In the genomic region with DNA sequence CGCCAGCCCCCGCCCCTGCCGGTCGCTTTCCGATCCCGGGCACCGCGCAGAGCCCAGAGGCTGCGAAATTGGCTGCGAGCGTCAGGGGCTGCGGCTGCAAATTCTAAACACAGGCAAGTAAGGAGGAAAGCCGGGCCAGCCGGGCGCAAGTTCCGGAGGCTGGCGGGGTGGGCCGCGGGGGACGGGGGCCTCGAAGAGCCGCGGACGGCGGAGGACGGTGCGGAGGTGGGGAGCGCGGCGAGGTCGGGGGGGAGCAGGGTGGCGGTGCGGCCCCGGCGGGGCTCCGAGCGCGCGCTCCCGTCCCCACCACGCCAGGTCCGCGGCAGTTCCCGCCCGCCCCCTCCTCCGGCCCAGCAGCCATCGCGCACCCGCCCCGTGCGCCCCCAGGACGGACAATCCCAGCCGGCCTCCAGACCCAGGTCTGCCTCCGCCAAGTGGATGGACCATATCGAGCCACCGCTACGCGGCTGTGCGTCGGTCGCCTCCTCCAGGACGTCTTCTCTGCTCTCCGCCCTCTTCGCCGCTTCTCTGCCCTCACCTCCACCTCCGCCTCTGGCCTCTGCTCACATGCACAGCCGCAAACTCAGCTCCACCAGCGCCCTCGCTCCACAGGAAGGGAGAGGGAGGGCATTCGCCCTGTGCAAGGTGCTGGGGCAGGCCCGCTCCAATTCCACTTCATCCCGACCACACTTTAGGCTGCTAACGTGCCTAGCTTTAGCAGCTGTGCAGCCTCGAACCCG, we compare ENCODE assay signal across 8 cellular contexts. TPM values are rescaled to one million over a fixed set of nuclear protein-coding genes. Genes with fewer than 3 reads are reported as not detected.
DNase-seq lines count a peak whose midpoint lies in the region; ATAC-seq, FAIRE-seq and TF ChIP-seq lines count a peak whose summit lies in the region.

No MANE protein-coding gene starts in this region.

- no peak overlapping the region for H3K9ac ChIP-seq in astrocyte (ENCODE audit: low read length)

- H3K27ac ChIP-seq in heart left ventricle (no peak overlapping the region), right atrium auricular region (no peak overlapping the region), astrocyte (ENCODE audit: low read depth, low read length) (no peak overlapping the region), upper lobe of left lung (no peak overlapping the region), gastrocnemius medialis (no peak overlapping the region)

- intact Hi-C loops in heart left ventricle (cut with DNase I) (loop anchor here in 4 of 10 donors (10.0 kb wide), 2 partner anchors 95 to 105 kb away; no protein-coding TSS in a partner anchor), gastrocnemius medialis (cut with DNase I; ENCODE audit: low total_unique reads) (loop anchor here (10.0 kb wide), 1 partner anchor 105 kb away; no protein-coding TSS in a partner anchor)

- H3K4me3 Mint-ChIP-seq in astrocyte (ENCODE audit: unreplicated experiment), result peak overlapping the region; percentile 90

- H3K4me3 ChIP-seq in heart left ventricle (peak overlapping the region; percentile 2 to 43 (median 28)), right atrium auricular region (peak overlapping the region in 1 of 2 donors; percentile 43), astrocyte (ENCODE audit: insufficient read depth, low read depth, low read length) (peak overlapping the region; percentile 25), kidney epithelial cell (ENCODE audit: low read depth, low read length) (peak overlapping the region; percentile 36), upper lobe of left lung (peak overlapping the region in 3 of 4 donors; percentile 39 to 43 (median 43)), gastrocnemius medialis (no peak overlapping the region)

- DNase-seq in heart left ventricle (no peak), right atrium auricular region (ENCODE audit: low spot score) (no peak), astrocyte (ENCODE audit: low read depth) (peak; percentile 14), kidney epithelial cell (ENCODE audit: low read depth) (no peak), upper lobe of left lung (peak in 1 of 2 donors; percentile 49), gastrocnemius medialis (no peak), AG08395 (ENCODE audit: low spot score) (no peak)

- peaks cover 0 to 20% (median 5%) of the 10 kb centered on the region in 12 donors for H3K4me1 ChIP-seq in heart left ventricle
- peaks cover 0 to 17% of the 10 kb centered on the region in 2 donors for H3K4me1 ChIP-seq in right atrium auricular region
- H3K4me1 ChIP-seq in astrocyte (ENCODE audit: insufficient read depth, low read length), result peaks cover 8% of the 10 kb centered on the region
- H3K4me1 ChIP-seq in upper lobe of left lung, result peaks cover 9 to 35% (median 19%) of the 10 kb centered on the region in 4 donors
- no peaks in the 10 kb centered on the region for H3K4me1 ChIP-seq in gastrocnemius medialis

- peaks cover 2% of the 10 kb centered on the region for H3K9me3 Mint-ChIP-seq in astrocyte (ENCODE audit: unreplicated experiment)

- in situ Hi-C loops in gastrocnemius medialis (cut with MboI; ENCODE audit: low sequenced_read_pairs in 4 of 4), result no loop called here

- peak overlapping the region; percentile 73 for H2AFZ ChIP-seq in astrocyte (ENCODE audit: low read depth, low read length)

- peaks cover 2% of the 10 kb centered on the region for H3K36me3 Mint-ChIP-seq in astrocyte (ENCODE audit: low read depth, unreplicated experiment)

- FAIRE-seq in astrocyte (lab: Jason Lieb, UNC), result no peak

- H3K27me3 Mint-ChIP-seq in astrocyte (ENCODE audit: low read depth, unreplicated experiment), result peaks cover 66% of the 10 kb centered on the region

- peaks cover 7% of the 10 kb centered on the region for H3K4me1 Mint-ChIP-seq in astrocyte (ENCODE audit: low read depth, unreplicated experiment)

- no peak for TF ChIP-seq EP300 in upper lobe of left lung (IDR thresholded peaks at IDR 0.05)

- 0 to 2% (median 1%) methylated on average over 30 to 75 of the region's 75 CpGs for WGBS in heart left ventricle, 4 donors
- WGBS in upper lobe of left lung, 2 donors, result 0 to 1% methylated on average over 2 to 45 of the region's 75 CpGs

- H3K9me3 ChIP-seq in heart left ventricle, result no peaks in the 10 kb centered on the region
- H3K9me3 ChIP-seq in right atrium auricular region, result no peaks in the 10 kb centered on the region
- H3K9me3 ChIP-seq in astrocyte (ENCODE audit: insufficient read depth, low read depth, low read length), result no peaks in the 10 kb centered on the region
- H3K9me3 ChIP-seq in upper lobe of left lung, result no peaks in the 10 kb centered on the region
- no peaks in the 10 kb centered on the region for H3K9me3 ChIP-seq in gastrocnemius medialis

- peak overlapping the region; percentile 93 for H3K4me2 ChIP-seq in astrocyte (ENCODE audit: low read length)

- TF ChIP-seq CTCF in heart left ventricle (IDR thresholded peaks at IDR 0.05) (no peak), right atrium auricular region (IDR thresholded peaks at IDR 0.05) (no peak), astrocyte (IDR thresholded peaks at IDR 0.05; ENCODE audit: insufficient read depth, low read depth, low read length) (no peak), kidney epithelial cell (IDR thresholded peaks at IDR 0.05; ENCODE audit: insufficient read depth, low read length, poor library complexity, severe bottlenecking) (no peak), upper lobe of left lung (IDR thresholded peaks at IDR 0.05) (no peak), gastrocnemius medialis (IDR thresholded peaks at IDR 0.05 in 4 of 5, conservative IDR thresholded peaks at IDR 0.05 in 1 of 5) (no peak)

- TF ChIP-seq POLR2A in heart left ventricle (IDR thresholded peaks at IDR 0.05) (no peak), upper lobe of left lung (IDR thresholded peaks at IDR 0.05) (no peak), gastrocnemius medialis (IDR thresholded peaks at IDR 0.05) (no peak)

- H3K27ac Mint-ChIP-seq in astrocyte (ENCODE audit: unreplicated experiment), result peak overlapping the region; percentile 29

- ATAC-seq in heart left ventricle, result peak in 1 of 4 donors; percentile 8
- ATAC-seq in upper lobe of left lung (ENCODE audit: low FRiP score in 2 of 2), result no peak
- ATAC-seq in gastrocnemius medialis, result no peak
- no peak for ATAC-seq in GM18861 (IDR thresholded peaks at IDR 0.05; ENCODE audit: unreplicated experiment)

- peaks cover 17 to 86% (median 42%) of the 10 kb centered on the region in 9 donors for H3K27me3 ChIP-seq in heart left ventricle
- H3K27me3 ChIP-seq in right atrium auricular region, result no peaks in the 10 kb centered on the region
- peaks cover 18% of the 10 kb centered on the region for H3K27me3 ChIP-seq in astrocyte (ENCODE audit: insufficient read depth, low read length)
- no peaks in the 10 kb centered on the region for H3K27me3 ChIP-seq in kidney epithelial cell (ENCODE audit: control insufficient read depth, insufficient read depth, low read length)
- peaks cover 0 to 18% (median 8%) of the 10 kb centered on the region in 4 donors for H3K27me3 ChIP-seq in upper lobe of left lung
- H3K27me3 ChIP-seq in gastrocnemius medialis, result peaks cover 31 to 47% (median 44%) of the 10 kb centered on the region in 3 donors

- H3K79me2 ChIP-seq in astrocyte (ENCODE audit: insufficient read depth, low read length), result no peaks in the 10 kb centered on the region

- peaks cover 50% of the 10 kb centered on the region for H4K20me1 ChIP-seq in astrocyte (ENCODE audit: insufficient read depth, low read length)

- H3K36me3 ChIP-seq in heart left ventricle (no peaks in the 10 kb centered on the region), right atrium auricular region (no peaks in the 10 kb centered on the region), astrocyte (ENCODE audit: insufficient read depth, low read length) (no peaks in the 10 kb centered on the region), kidney epithelial cell (ENCODE audit: control insufficient read depth, insufficient read depth, low read length) (no peaks in the 10 kb centered on the region), upper lobe of left lung (no peaks in the 10 kb centered on the region), gastrocnemius medialis (no peaks in the 10 kb centered on the region)

RNA-seq across cellular contexts. Expression of a gene that starts 7.2 kb away (rescaled TPM):
- total RNA-seq in heart left ventricle (under 1 TPM in 5 of 9 donors, not detected in 4; 0.02 to 0.72 (median 0.06) TPM), right atrium auricular region (not detected), astrocyte (2.8 and 3.0 TPM in 2 replicates), kidney epithelial cell (0.82 and 0.96 TPM in 2 replicates), upper lobe of left lung (1 to 10 TPM in 5 of 6 donors, under 1 TPM in 1; 0.37 to 9.1 (median 4.5) TPM), gastrocnemius medialis (under 1 TPM in 2 of 4 donors, not detected in 2; 0.02 to 0.03 TPM)
- polyA plus RNA-seq in heart left ventricle, result under 1 TPM; 0.01 to 0.04 TPM

Comparison
In these comparisons a context has a peak if more than half of its experiments do, and no peak if none do; other contexts are left out.
1. H3K4me3 ChIP-seq: peak in heart left ventricle (12 of 12), astrocyte (single experiment), kidney epithelial cell (single experiment) and upper lobe of left lung (3 of 4); none in gastrocnemius medialis (0 of 4).